Comparison of ENCODE assay signal across 15 cellular contexts in the genomic region with DNA sequence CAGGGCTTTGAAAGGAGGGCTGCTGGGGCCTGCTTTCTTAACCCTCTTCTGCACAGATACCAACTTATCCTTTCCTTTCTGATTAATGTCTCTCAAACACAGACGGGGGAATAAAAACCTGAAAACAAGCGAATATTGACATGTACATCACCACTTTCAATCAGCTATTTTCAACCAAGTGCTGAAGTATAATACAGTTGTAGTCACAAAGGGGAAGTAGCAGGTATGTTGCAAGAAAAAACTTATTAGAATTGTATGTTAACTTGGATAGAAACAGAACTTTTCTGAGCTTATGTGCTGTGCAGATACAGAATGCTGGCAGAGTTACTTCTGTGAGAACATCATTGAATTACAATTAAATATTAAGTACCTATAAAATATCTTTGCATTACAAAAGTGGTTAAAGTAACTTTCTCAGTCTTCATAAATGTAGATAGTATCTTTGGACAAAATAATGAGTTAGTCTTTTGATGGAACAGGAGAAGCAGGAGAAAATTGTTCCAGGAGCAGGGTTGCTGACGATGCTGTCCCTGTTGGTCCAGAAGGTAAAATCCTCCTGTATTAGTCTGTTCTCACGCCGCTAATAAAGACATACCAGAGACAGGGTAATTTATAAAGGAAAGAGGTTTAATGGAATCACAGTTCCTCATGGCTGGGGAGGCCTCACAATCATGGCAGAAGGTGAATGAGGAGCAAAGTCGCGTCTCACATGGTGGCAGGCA. TPM values are rescaled to one million over a fixed set of nuclear protein-coding genes. Genes with fewer than 3 reads are reported as not detected.
DNase-seq lines count a peak whose midpoint lies in the region; ATAC-seq and TF ChIP-seq lines count a peak whose summit lies in the region.
"Had no signal": no experiment of that assay in that cellular context is flagged by ENCODE, and none has a peak within 500 bp of the region (broad histone marks: within the 10 kb centered on the region; RNA-seq: fewer than 3 reads in every experiment).

No MANE protein-coding gene starts in this region.

- intact Hi-C loops in activated CD4-positive, alpha-beta memory T cell treated with anti-CD3 and anti-CD28 coated beads for 36 hours (cut with micrococcal nuclease) = loop anchor here (2.0 kb wide), 1 partner anchor 13 kb away; no protein-coding TSS in a partner anchor
- intact Hi-C loops in natural killer cell (cut with micrococcal nuclease) = no loop called here
- intact Hi-C loops in sigmoid colon (cut with DNase I) = no loop called here

- no peak for DNase-seq in activated naive CD4-positive, alpha-beta T cell treated with anti-CD3 and anti-CD28 coated beads, Interleukin-2, amount 50 U/mL, for 72 hours (ENCODE audit: low spot score in 2 of 2)
- DNase-seq in activated naive CD4-positive, alpha-beta T cell treated with anti-CD3 and anti-CD28 coated beads, Interleukin-2, amount 10 ng/mL, durations not matched to agents 7 days and 5 days = no peak
- peak; percentile 83 for DNase-seq in NOMO-1 treated with DMSO at 0.1 percent for 48 hours (lab: John Stamatoyannopoulos, UW; ENCODE audit: unreplicated experiment)
- no peak for DNase-seq in activated CD4-positive, alpha-beta memory T cell treated with anti-CD3 and anti-CD28 coated beads for 36 hours
- DNase-seq in stimulated activated effector memory CD8-positive, alpha-beta T cell treated with anti-CD3 and anti-CD28 coated beads, Interleukin-12 subunit alpha, Interleukin-12 subunit beta, amount 100 ng/mL, for 72 hours (ENCODE audit: low spot score in 2 of 2) = no peak
- no peak for DNase-seq in natural killer cell
- DNase-seq in sigmoid colon = no peak
- DNase-seq: foreskin fibroblast, midbrain, NCI-H1930, NCI-H446, occipital lobe, right lobe of liver, SJCRH30 had no signal

- no peak overlapping the region for H3K27ac ChIP-seq in sigmoid colon
- H3K27ac ChIP-seq: right lobe of liver, SJCRH30 had no signal

- H3K27ac Mint-ChIP-seq in activated naive CD4-positive, alpha-beta T cell treated with anti-CD3 and anti-CD28 coated beads, Interleukin-2, amount 50 U/mL, for 72 hours = peak overlapping the region; percentile 95 to 96
- no peak overlapping the region for H3K27ac Mint-ChIP-seq in activated naive CD4-positive, alpha-beta T cell treated with anti-CD3 and anti-CD28 coated beads, Interleukin-2, amount 10 ng/mL, durations not matched to agents 7 days and 5 days
- H3K27ac Mint-ChIP-seq in activated CD4-positive, alpha-beta memory T cell treated with anti-CD3 and anti-CD28 coated beads for 36 hours = peak overlapping the region; percentile 79
- peak overlapping the region; percentile 0 for H3K27ac Mint-ChIP-seq in stimulated activated effector memory CD8-positive, alpha-beta T cell treated with anti-CD3 and anti-CD28 coated beads, Interleukin-12 subunit alpha, Interleukin-12 subunit beta, amount 100 ng/mL, for 72 hours
- peak overlapping the region in 1 of 2 donors; percentile 23 for H3K27ac Mint-ChIP-seq in natural killer cell

- no peaks in the 10 kb centered on the region for H3K4me1 ChIP-seq in sigmoid colon
- H3K4me1 ChIP-seq: SJCRH30 had no signal

- TF ChIP-seq CTCF in natural killer cell (IDR thresholded peaks at IDR 0.05) = no peak
- no peak for TF ChIP-seq CTCF in sigmoid colon (IDR thresholded peaks at IDR 0.05)

- CTCF ChIA-PET in activated naive CD4-positive, alpha-beta T cell treated with anti-CD3 and anti-CD28 coated beads, Interleukin-2, amount 10 ng/mL, durations not matched to agents 7 days and 5 days (lab: Charles Lee) = no interaction called here
- CTCF ChIA-PET in activated CD4-positive, alpha-beta memory T cell treated with anti-CD3 and anti-CD28 coated beads for 36 hours (lab: Charles Lee) = interaction anchor here (1.6 to 2.2 kb wide), 4 partner anchors 13 to 296 kb away, joined by 5 to 9 read pairs (median 6); no protein-coding TSS in a partner anchor

- H3K4me1 Mint-ChIP-seq in activated naive CD4-positive, alpha-beta T cell treated with anti-CD3 and anti-CD28 coated beads, Interleukin-2, amount 10 ng/mL, durations not matched to agents 7 days and 5 days = peaks cover 62% of the 10 kb centered on the region
- peaks cover 65% of the 10 kb centered on the region for H3K4me1 Mint-ChIP-seq in activated CD4-positive, alpha-beta memory T cell treated with anti-CD3 and anti-CD28 coated beads for 36 hours (ENCODE audit: low read depth)
- H3K4me1 Mint-ChIP-seq in stimulated activated effector memory CD8-positive, alpha-beta T cell treated with anti-CD3 and anti-CD28 coated beads, Interleukin-12 subunit alpha, Interleukin-12 subunit beta, amount 100 ng/mL, for 72 hours = peaks cover 62% of the 10 kb centered on the region
- H3K4me1 Mint-ChIP-seq in natural killer cell = peaks cover 37 to 51% of the 10 kb centered on the region in 2 donors

- TF ChIP-seq POLR2A in sigmoid colon (IDR thresholded peaks at IDR 0.05) = no peak

- no peaks in the 10 kb centered on the region for H3K36me3 ChIP-seq in sigmoid colon
- H3K36me3 ChIP-seq: right lobe of liver, SJCRH30 had no signal

- ATAC-seq in activated naive CD4-positive, alpha-beta T cell treated with anti-CD3 and anti-CD28 coated beads, Interleukin-2, amount 50 U/mL, for 72 hours = no peak
- no peak for ATAC-seq in stimulated activated effector memory CD8-positive, alpha-beta T cell treated with anti-CD3 and anti-CD28 coated beads, Interleukin-12 subunit alpha, Interleukin-12 subunit beta, amount 100 ng/mL, for 72 hours
- ATAC-seq in natural killer cell (no peak), HG02973 (IDR thresholded peaks at IDR 0.05; ENCODE audit: unreplicated experiment) (no peak)
- ATAC-seq: right lobe of liver had no signal

- H3K36me3 Mint-ChIP-seq in activated naive CD4-positive, alpha-beta T cell treated with anti-CD3 and anti-CD28 coated beads, Interleukin-2, amount 50 U/mL, for 72 hours = peaks cover 6 to 45% of the 10 kb centered on the region in 2 donors
- peaks cover 18% of the 10 kb centered on the region for H3K36me3 Mint-ChIP-seq in activated naive CD4-positive, alpha-beta T cell treated with anti-CD3 and anti-CD28 coated beads, Interleukin-2, amount 10 ng/mL, durations not matched to agents 7 days and 5 days
- H3K36me3 Mint-ChIP-seq in activated CD4-positive, alpha-beta memory T cell treated with anti-CD3 and anti-CD28 coated beads for 36 hours = peaks cover 4% of the 10 kb centered on the region
- H3K36me3 Mint-ChIP-seq in stimulated activated effector memory CD8-positive, alpha-beta T cell treated with anti-CD3 and anti-CD28 coated beads, Interleukin-12 subunit alpha, Interleukin-12 subunit beta, amount 100 ng/mL, for 72 hours = peaks cover 5% of the 10 kb centered on the region
- H3K36me3 Mint-ChIP-seq in natural killer cell = no peaks in the 10 kb centered on the region

- H3K9me3 ChIP-seq in sigmoid colon = no peaks in the 10 kb centered on the region
- H3K9me3 ChIP-seq: right lobe of liver had no signal

- no peaks in the 10 kb centered on the region for H3K27me3 Mint-ChIP-seq in activated naive CD4-positive, alpha-beta T cell treated with anti-CD3 and anti-CD28 coated beads, Interleukin-2, amount 10 ng/mL, durations not matched to agents 7 days and 5 days
- no peaks in the 10 kb centered on the region for H3K27me3 Mint-ChIP-seq in activated CD4-positive, alpha-beta memory T cell treated with anti-CD3 and anti-CD28 coated beads for 36 hours
- H3K27me3 Mint-ChIP-seq in natural killer cell (ENCODE audit: low read depth in 2 of 2) = no peaks in the 10 kb centered on the region

- H3K4me3 Mint-ChIP-seq in activated naive CD4-positive, alpha-beta T cell treated with anti-CD3 and anti-CD28 coated beads, Interleukin-2, amount 10 ng/mL, durations not matched to agents 7 days and 5 days = no peak overlapping the region
- no peak overlapping the region for H3K4me3 Mint-ChIP-seq in activated CD4-positive, alpha-beta memory T cell treated with anti-CD3 and anti-CD28 coated beads for 36 hours
- no peak overlapping the region for H3K4me3 Mint-ChIP-seq in stimulated activated effector memory CD8-positive, alpha-beta T cell treated with anti-CD3 and anti-CD28 coated beads, Interleukin-12 subunit alpha, Interleukin-12 subunit beta, amount 100 ng/mL, for 72 hours
- H3K4me3 Mint-ChIP-seq in natural killer cell = no peak overlapping the region

- H3K9me3 Mint-ChIP-seq in activated naive CD4-positive, alpha-beta T cell treated with anti-CD3 and anti-CD28 coated beads, Interleukin-2, amount 50 U/mL, for 72 hours = peaks cover 0 to 7% of the 10 kb centered on the region in 2 donors
- H3K9me3 Mint-ChIP-seq in activated naive CD4-positive, alpha-beta T cell treated with anti-CD3 and anti-CD28 coated beads, Interleukin-2, amount 10 ng/mL, durations not matched to agents 7 days and 5 days = no peaks in the 10 kb centered on the region
- H3K9me3 Mint-ChIP-seq in activated CD4-positive, alpha-beta memory T cell treated with anti-CD3 and anti-CD28 coated beads for 36 hours = no peaks in the 10 kb centered on the region
- H3K9me3 Mint-ChIP-seq in stimulated activated effector memory CD8-positive, alpha-beta T cell treated with anti-CD3 and anti-CD28 coated beads, Interleukin-12 subunit alpha, Interleukin-12 subunit beta, amount 100 ng/mL, for 72 hours = no peaks in the 10 kb centered on the region
- no peaks in the 10 kb centered on the region for H3K9me3 Mint-ChIP-seq in natural killer cell

- no peak overlapping the region for H3K4me3 ChIP-seq in sigmoid colon
- H3K4me3 ChIP-seq: right lobe of liver, SJCRH30 had no signal

- 91 to 96% methylated on average over 7 of the region's 7 CpGs for WGBS in sigmoid colon, 2 donors

- H3K27me3 ChIP-seq in sigmoid colon = no peaks in the 10 kb centered on the region
- H3K27me3 ChIP-seq: right lobe of liver, SJCRH30 had no signal

- POLR2A ChIA-PET in activated CD4-positive, alpha-beta memory T cell treated with anti-CD3 and anti-CD28 coated beads for 36 hours (lab: Charles Lee) = no interaction called here

- no peak for TF ChIP-seq EP300 in sigmoid colon (IDR thresholded peaks at IDR 0.05)

RNA-seq across cellular contexts. Expression of gene RPTOR, which starts 59.5 kb away (rescaled TPM):
- total RNA-seq in activated naive CD4-positive, alpha-beta T cell treated with anti-CD3 and anti-CD28 coated beads, Interleukin-2, amount 50 U/mL, for 72 hours = 100 to 1,000 TPM in 1 of 2 donors, 10 to 100 TPM in 1; 59.5 to 128 TPM
- total RNA-seq in activated CD4-positive, alpha-beta memory T cell treated with anti-CD3 and anti-CD28 coated beads for 36 hours = 10 to 100 TPM; 41.5 to 47.9 TPM
- 10 to 100 TPM; 49.2 to 63.6 (median 55.4) TPM for total RNA-seq in natural killer cell
- 10 to 100 TPM; 22.9 to 68.7 (median 35.0) TPM for total RNA-seq in sigmoid colon
- polyA plus RNA-seq in sigmoid colon = 10 to 100 TPM in 1 of 3 donors, 1 to 10 TPM in 2; 3.7 to 20.6 (median 9.0) TPM
